Comparison of ENCODE assay signal across 8 cellular contexts in genomic region chr6:16761469-16762264, GRCh38. TPM values are rescaled to one million over a fixed set of nuclear protein-coding genes. Genes with fewer than 3 reads are reported as not detected.
DNase-seq lines count a peak whose midpoint lies in the region; ATAC-seq and TF ChIP-seq lines count a peak whose summit lies in the region.

No MANE protein-coding gene starts in this region.

- ATAC-seq in GM18873 (IDR thresholded peaks at IDR 0.05; ENCODE audit: low FRiP score, unreplicated experiment) (peak; percentile 37), HG03135 (IDR thresholded peaks at IDR 0.05; ENCODE audit: unreplicated experiment) (peak; percentile 41), mucosa of descending colon (peak; percentile 67)

- H3K9me3 ChIP-seq in mucosa of descending colon, result no peaks in the 10 kb centered on the region

- TF ChIP-seq CTCF in mucosa of descending colon (IDR thresholded peaks at IDR 0.05), result no peak

- peak; percentile 88 to 91 for DNase-seq in AML-193 (lab: John Stamatoyannopoulos, UW)
- peak; percentile 43 for DNase-seq in NCI-H82 treated with DMSO at 0.1 percent for 48 hours (lab: John Stamatoyannopoulos, UW; ENCODE audit: unreplicated experiment)
- peak; percentile 87 for DNase-seq in activated CD8-positive, alpha-beta memory T cell treated with anti-CD3 and anti-CD28 coated beads, Interleukin-2, amount 50 U/mL, for 48 hours
- peak; percentile 55 for DNase-seq in epidermal melanocyte (ENCODE audit: insufficient read length, low spot score)
- DNase-seq in mucosa of descending colon, result peak; percentile 91 to 93 (median 92)
- peak; percentile 69 to 75 for DNase-seq in stimulated activated CD8-positive, alpha-beta memory T cell treated with anti-CD3 and anti-CD28 coated beads, Interleukin-4, amount 100 ng/mL, for 1 hour (ENCODE audit: low read depth in 2 of 2, low spot score in 1 of 2)

- H3K4me1 ChIP-seq in mucosa of descending colon (ENCODE audit: low read depth), result peaks cover 18% of the 10 kb centered on the region

- H3K36me3 ChIP-seq in mucosa of descending colon (ENCODE audit: low read depth), result no peaks in the 10 kb centered on the region

- H3K4me3 ChIP-seq in mucosa of descending colon, result peak overlapping the region; percentile 37

- intact Hi-C loops in mucosa of descending colon (cut with DNase I, micrococcal nuclease), result loop anchor here (5.0 to 10.0 kb wide), 2 partner anchors 244 to 247 kb away; no protein-coding TSS in a partner anchor

RNA-seq across cellular contexts. Expression of gene ATXN1, which starts 0.4 kb away (rescaled TPM):
- total RNA-seq in mucosa of descending colon, result 10 to 100 TPM; 30.4 to 87.3 (median 50.1) TPM

Comparison
In these comparisons a context has a peak if more than half of its experiments do, and no peak if none do; other contexts are left out.
1. Peak in every context shown above with its lines: DNase-seq, ATAC-seq and H3K4me3 ChIP-seq.